8 cellular contexts compared by ENCODE assay signal in genomic region chr12:11171145-11171952, GRCh38. TPM values are rescaled to one million over a fixed set of nuclear protein-coding genes. Genes with fewer than 3 reads are reported as not detected.
A peak's percentile ranks its signal among the peaks of the same experiment; 100 is the strongest.
DNase-seq lines count a peak whose midpoint lies in the region; ATAC-seq and TF ChIP-seq lines count a peak whose summit lies in the region.

Gene SMIM10L1 (plus strand): TSS chr12:11171194. CDS start chr12:11171357, 163 bp downstream.

- H3K27me3 ChIP-seq in lung (ENCODE audit: control insufficient read depth, insufficient read depth) = no peaks in the 10 kb centered on the region

- CTCF ChIA-PET in activated CD8-positive, alpha-beta memory T cell treated with anti-CD3 and anti-CD28 coated beads for 36 hours (lab: Charles Lee) = interaction anchor here (0.7 to 1.0 kb wide), 2 partner anchors 16 to 24 kb away, joined by 3 read pairs; no protein-coding TSS in a partner anchor

- peaks cover 1 to 25% of the 10 kb centered on the region in 2 donors for H3K4me1 ChIP-seq in lung (ENCODE audit: control insufficient read depth in 2 of 2, insufficient read depth in 2 of 2, low read length in 2 of 2)

- DNase-seq in COLO829 (ENCODE audit: low spot score) = peak; percentile 76
- peak; percentile 95 for DNase-seq in HT-29 (ENCODE audit: low spot score)
- peak; percentile 63 for DNase-seq in NK-92 treated with Interleukin-12 subunit alpha and Interleukin-12 subunit beta, amount 100 ng/mL, for 24 hours (lab: John Stamatoyannopoulos, UW)
- peak; percentile 75 for DNase-seq in effector CD8-positive, alpha-beta T cell (lab: John Stamatoyannopoulos, UW)
- peak; percentile 90 for DNase-seq in lung (ENCODE audit: low spot score)
- DNase-seq in stimulated activated CD4-positive, alpha-beta T cell treated with anti-CD3 and anti-CD28 coated beads, TNF-alpha, amount 100 ng/mL, for 24 hours (ENCODE audit: low read depth in 3 of 3) = peak; percentile 77 to 86 (median 77)

- POLR2A ChIA-PET in activated CD8-positive, alpha-beta memory T cell treated with anti-CD3 and anti-CD28 coated beads for 36 hours (lab: Charles Lee) = interaction anchor here (1.0 to 1.4 kb wide), 2 partner anchors 182 to 189 kb away, joined by 3 to 4 read pairs; no protein-coding TSS in a partner anchor

- no peak for TF ChIP-seq CTCF in lung (IDR thresholded peaks at IDR 0.05; ENCODE audit: control extremely low read depth, extremely low read depth)

- H3K36me3 ChIP-seq in lung (ENCODE audit: control insufficient read depth in 2 of 2, insufficient read depth in 2 of 2, low read length in 2 of 2) = peaks cover 0 to 4% of the 10 kb centered on the region in 2 donors

- 0% methylated on average over 66 to 70 of the region's 70 CpGs for WGBS in lung, 2 donors

- peak within 1 kb of the TSS; percentile 96 to 99 for H3K27ac ChIP-seq in lung (ENCODE audit: low read depth in 1 of 2, low read length in 1 of 2)

- no peaks in the 10 kb centered on the region for H3K9me3 ChIP-seq in lung (ENCODE audit: control insufficient read depth in 2 of 2, insufficient read depth in 1 of 2, low read length in 1 of 2)

- ATAC-seq in GM21360 (IDR thresholded peaks at IDR 0.05; ENCODE audit: unreplicated experiment) = peak; percentile 93
- peak; percentile 99 for ATAC-seq in lung (ENCODE audit: insufficient read depth, low FRiP score)

- peak within 1 kb of the TSS; percentile 89 for H3K4me3 ChIP-seq in lung

RNA-seq across cellular contexts. Expression of gene SMIM10L1, which starts in this region (rescaled TPM):
- total RNA-seq in HT-29 (2014; rRNA removed; shearing (Covaris generic)) = 6.1 and 6.7 TPM in 2 replicates
- 10 to 100 TPM; 10.1 to 10.2 TPM for total RNA-seq in activated CD8-positive, alpha-beta memory T cell treated with anti-CD3 and anti-CD28 coated beads for 36 hours
- 10 to 100 TPM in 1 of 2 donors, 1 to 10 TPM in 1; 8.2 to 10.5 TPM for total RNA-seq in lung
- 10 to 100 TPM in 1 of 2 donors, 1 to 10 TPM in 1; 6.1 to 10.6 TPM for polyA plus RNA-seq in lung

Comparison
In these comparisons a context has a peak if more than half of its experiments do, and no peak if none do; other contexts are left out.
1. Peak in every context shown above with its lines: DNase-seq, ATAC-seq, H3K4me3 ChIP-seq and H3K27ac ChIP-seq.